Comparison of ENCODE assay signal across 11 cellular contexts in genomic region chr2:205775091-205775876, GRCh38.
DNase-seq lines count a peak whose midpoint lies in the region; ATAC-seq and TF ChIP-seq lines count a peak whose summit lies in the region.
"Had no signal": no experiment of that assay in that cellular context is flagged by ENCODE, and none has a peak within 500 bp of the region (broad histone marks: within the 10 kb centered on the region; RNA-seq: fewer than 3 reads in every experiment).

No MANE protein-coding gene starts in this region.

- H3K27ac ChIP-seq in ascending aorta, result no peak overlapping the region
- H3K27ac ChIP-seq in colonic mucosa, result no peak overlapping the region
- H3K27ac ChIP-seq: SJCRH30, upper lobe of right lung had no signal

- H3K4me3 ChIP-seq in epithelial cell of esophagus (ENCODE audit: low read length), result peak overlapping the region; percentile 1
- no peak overlapping the region for H3K4me3 ChIP-seq in ascending aorta
- H3K4me3 ChIP-seq in colonic mucosa, result no peak overlapping the region
- H3K4me3 ChIP-seq: SJCRH30, upper lobe of right lung had no signal

- ATAC-seq in GM19328 (IDR thresholded peaks at IDR 0.05; ENCODE audit: unreplicated experiment), result peak; percentile 18

- H3K4me1 ChIP-seq in ascending aorta (no peaks in the 10 kb centered on the region), colonic mucosa (peaks cover 7% of the 10 kb centered on the region)
- H3K4me1 ChIP-seq: SJCRH30 had no signal

- DNase-seq in NCI-H2227 (lab: John Stamatoyannopoulos, UW; ENCODE audit: unreplicated experiment), result peak; percentile 76
- DNase-seq in epithelial cell of esophagus (ENCODE audit: low read depth), result peak; percentile 98
- peak; percentile 36 for DNase-seq in pulmonary artery endothelial cell (ENCODE audit: low read depth, low spot score)
- no peak for DNase-seq in NCI-H2171 (lab: John Stamatoyannopoulos, UW)
- DNase-seq in ascending aorta (ENCODE audit: low spot score in 2 of 2), result no peak
- DNase-seq in Kasumi-1 (lab: John Stamatoyannopoulos, UW), result no peak
- no peak for DNase-seq in colonic mucosa
- DNase-seq: effector CD4-positive, alpha-beta T cell had no signal

- H3K36me3 ChIP-seq in ascending aorta (no peaks in the 10 kb centered on the region), colonic mucosa (no peaks in the 10 kb centered on the region)
- H3K36me3 ChIP-seq: SJCRH30, upper lobe of right lung had no signal

- TF ChIP-seq CTCF in epithelial cell of esophagus (IDR thresholded peaks at IDR 0.05; ENCODE audit: insufficient read depth, low read depth, low read length, missing control alignments) (no peak), ascending aorta (IDR thresholded peaks at IDR 0.05) (no peak), colonic mucosa (IDR thresholded peaks at IDR 0.05) (no peak)

- intact Hi-C loops in ascending aorta (cut with DNase I), result no loop called here
- intact Hi-C loops in colonic mucosa (cut with DNase I), result no loop called here

- no peaks in the 10 kb centered on the region for H3K9me3 ChIP-seq in ascending aorta
- H3K9me3 ChIP-seq in colonic mucosa, result no peaks in the 10 kb centered on the region
- H3K9me3 ChIP-seq: SJCRH30, upper lobe of right lung had no signal

- no peaks in the 10 kb centered on the region for H3K27me3 ChIP-seq in ascending aorta
- H3K27me3 ChIP-seq in colonic mucosa, result no peaks in the 10 kb centered on the region
- H3K27me3 ChIP-seq: SJCRH30, upper lobe of right lung had no signal

- H3K9ac ChIP-seq in colonic mucosa (ENCODE audit: low read depth in 2 of 2, low read length in 2 of 2), result no peak overlapping the region

Comparison
In these comparisons a context has a peak if more than half of its experiments do, and no peak if none do; other contexts are left out.
1. DNase-seq: peak in NCI-H2227 (single experiment), epithelial cell of esophagus (single experiment) and pulmonary artery endothelial cell (single experiment); none in NCI-H2171 (single experiment), ascending aorta (0 of 2), Kasumi-1 (0 of 2) and colonic mucosa (single experiment).